8 cellular contexts compared by ENCODE assay signal in the genomic region with DNA sequence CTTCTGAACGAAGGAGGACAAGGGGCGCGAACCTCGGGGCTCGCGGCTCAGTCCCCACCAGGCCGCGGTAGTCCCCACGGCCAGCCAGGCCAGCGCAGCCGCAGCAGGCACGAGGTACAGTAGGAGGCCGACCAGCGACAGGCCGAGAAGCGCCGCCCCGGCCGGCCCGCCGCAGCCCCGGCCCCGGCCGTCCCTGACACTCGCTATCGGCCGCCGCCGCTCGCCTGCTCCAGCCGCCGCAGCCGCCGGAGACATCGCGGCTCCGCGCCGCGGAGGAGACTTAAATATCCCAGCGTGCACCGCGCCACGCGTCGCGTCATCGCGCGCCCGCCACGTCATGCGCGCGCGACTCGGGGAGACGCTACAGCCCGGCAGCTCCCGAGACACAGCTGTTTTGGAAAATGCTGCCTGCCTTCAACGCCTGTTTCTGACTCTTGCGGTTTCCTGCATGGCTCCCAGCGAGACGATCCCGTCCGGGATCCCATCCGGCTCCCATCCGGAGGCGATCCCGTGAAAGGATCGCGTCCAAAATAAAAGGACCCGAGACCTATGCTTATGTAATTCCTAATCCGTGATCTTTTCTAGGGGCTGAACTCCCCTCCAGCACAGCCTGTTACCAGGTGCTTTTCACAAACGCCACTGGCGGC. TPM values are rescaled to one million over a fixed set of nuclear protein-coding genes. Genes with fewer than 3 reads are reported as not detected.
DNase-seq lines count a peak whose midpoint lies in the region; ATAC-seq and TF ChIP-seq lines count a peak whose summit lies in the region.
"Not testable (repeated sequence)": the region's sequence is repeated elsewhere in the genome, so short reads cannot be mapped to it uniquely, and the experiment has no call there.

No MANE protein-coding gene starts in this region.

- peak overlapping the region; percentile 57 for H3K27ac ChIP-seq in KOPT-K1 (ENCODE audit: low read depth, low read length, poor library complexity, severe bottlenecking)
- H3K27ac ChIP-seq in WERI-Rb-1 = peak overlapping the region; percentile 90
- H3K27ac ChIP-seq in left ventricle myocardium inferior (replicated peaks) = peak overlapping the region; percentile 86
- H3K27ac ChIP-seq in neutrophil = peak overlapping the region; percentile 82
- peak overlapping the region; percentile 83 for H3K27ac ChIP-seq in vagina

- H3K4me3 ChIP-seq in WERI-Rb-1 (ENCODE audit: low read depth, low read length) (peak overlapping the region; percentile 52), left ventricle myocardium inferior (peak overlapping the region; percentile 72), neutrophil (ENCODE audit: low read depth in 1 of 2, low read length in 1 of 2) (peak overlapping the region; percentile 60 to 71), vagina (peak overlapping the region; percentile 55)

- ATAC-seq in GM18520 (IDR thresholded peaks at IDR 0.05; ENCODE audit: unreplicated experiment) (peak; percentile 81), HG02623 (IDR thresholded peaks at IDR 0.05; ENCODE audit: unreplicated experiment) (peak; percentile 89)

- TF ChIP-seq CTCF in WERI-Rb-1 (IDR thresholded peaks at IDR 0.05; ENCODE audit: low read depth, low read length); left ventricle myocardium inferior (IDR thresholded peaks at IDR 0.05; ENCODE audit: borderline replicate concordance); neutrophil (IDR thresholded peaks at IDR 0.05); vagina (IDR thresholded peaks at IDR 0.05): not testable (repeated sequence)

- DNase-seq in WERI-Rb-1 (peak; percentile 19), brain pericyte (ENCODE audit: low read depth, low spot score) (peak; percentile 2)
- DNase-seq in left ventricle myocardium inferior; vagina (ENCODE audit: extremely low spot score in 2 of 2): not testable (repeated sequence)

- H3K27me3 ChIP-seq in WERI-Rb-1 (ENCODE audit: insufficient read depth, low read depth, severe bottlenecking); left ventricle myocardium inferior (ENCODE audit: low read depth); neutrophil; vagina: not testable (repeated sequence)

- intact Hi-C loops in left ventricle myocardium inferior (cut with micrococcal nuclease); vagina (cut with DNase I): not testable (repeated sequence)

- not testable (repeated sequence) for H3K9me3 ChIP-seq in KOPT-K1 (ENCODE audit: insufficient read depth, low read length, poor library complexity, severe bottlenecking); WERI-Rb-1 (ENCODE audit: severe bottlenecking); left ventricle myocardium inferior (replicated peaks); neutrophil; vagina

- H3K4me1 ChIP-seq in left ventricle myocardium inferior (peaks cover 14% of the 10 kb centered on the region), vagina (peaks cover 13% of the 10 kb centered on the region)
- H3K4me1 ChIP-seq in neutrophil (ENCODE audit: control insufficient read depth in 1 of 2, insufficient read depth in 1 of 2, low read depth in 1 of 2, low read length in 1 of 2) = not testable (repeated sequence)

- TF ChIP-seq POLR2A in vagina (IDR thresholded peaks at IDR 0.05) = peak; percentile 14 to 26

- peaks cover 35% of the 10 kb centered on the region for H3K36me3 ChIP-seq in KOPT-K1 (ENCODE audit: insufficient read depth, low read length)
- H3K36me3 ChIP-seq in WERI-Rb-1 = peaks cover 15% of the 10 kb centered on the region
- H3K36me3 ChIP-seq in left ventricle myocardium inferior = peaks cover 33% of the 10 kb centered on the region
- peaks cover 33% of the 10 kb centered on the region for H3K36me3 ChIP-seq in neutrophil
- H3K36me3 ChIP-seq in vagina = peaks cover 0 to 21% of the 10 kb centered on the region in 2 donors

RNA-seq across cellular contexts. Expression of a gene that starts 43.5 kb away (rescaled TPM):
- 20.9 TPM for total RNA-seq in left ventricle myocardium inferior
- 21.6 TPM for total RNA-seq in vagina

RNA-seq across cellular contexts. Expression of a gene that starts 47.2 kb away (rescaled TPM):
- total RNA-seq in left ventricle myocardium inferior (1.4 TPM), vagina (7.4 TPM)

RNA-seq across cellular contexts. Expression of a gene that starts 49.5 kb away (rescaled TPM):
- not detected for total RNA-seq in left ventricle myocardium inferior
- not detected for total RNA-seq in vagina
